ENCODE assay signal across 1 cellular context in the genomic region with DNA sequence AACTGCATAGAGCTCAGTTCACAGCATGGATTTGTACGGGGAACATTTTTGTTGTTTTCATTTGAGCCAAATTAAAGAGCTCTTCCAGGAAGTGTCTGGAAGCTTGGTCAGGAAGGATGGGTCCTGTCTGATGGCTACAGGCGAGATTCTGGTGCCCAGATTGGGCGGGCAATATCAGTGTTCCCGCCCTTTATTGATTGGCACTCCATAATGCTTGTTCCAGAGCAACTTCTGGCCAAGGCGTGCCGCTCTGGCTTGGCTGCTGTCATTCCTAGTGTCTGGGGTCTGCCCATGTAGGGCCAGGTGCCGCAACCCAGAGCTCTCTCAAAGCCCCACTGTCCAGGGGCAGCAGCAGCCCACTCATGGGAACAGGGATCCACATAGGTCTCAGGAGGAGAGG.
TF ChIP-seq lines count a peak whose summit lies in the region.

No MANE protein-coding gene starts in this region.

TF ChIP-seq in IMR-90, 13 proteins besides CTCF, POLR2A, EP300 and RAD21 (continued from another document):
- TF ChIP-seq, protein P1, sequence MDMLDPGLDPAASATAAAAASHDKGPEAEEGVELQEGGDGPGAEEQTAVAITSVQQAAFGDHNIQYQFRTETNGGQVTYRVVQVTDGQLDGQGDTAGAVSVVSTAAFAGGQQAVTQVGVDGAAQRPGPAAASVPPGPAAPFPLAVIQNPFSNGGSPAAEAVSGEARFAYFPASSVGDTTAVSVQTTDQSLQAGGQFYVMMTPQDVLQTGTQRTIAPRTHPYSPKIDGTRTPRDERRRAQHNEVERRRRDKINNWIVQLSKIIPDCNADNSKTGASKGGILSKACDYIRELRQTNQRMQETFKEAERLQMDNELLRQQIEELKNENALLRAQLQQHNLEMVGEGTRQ (IDR thresholded peaks at IDR 0.05; ENCODE audit: low read depth, low read length) = no peak
- TF ChIP-seq NFE2L2 (IDR thresholded peaks at IDR 0.05; ENCODE audit: low read depth, low read length) (no peak), BHLHE40 (IDR thresholded peaks at IDR 0.05; ENCODE audit: low read depth, low read length) (no peak), CEBPB (IDR thresholded peaks at IDR 0.05; ENCODE audit: low read depth, low read length) (no peak), MAFK (IDR thresholded peaks at IDR 0.05; ENCODE audit: low read depth, low read length) (no peak), CHD1 (IDR thresholded peaks at IDR 0.05; ENCODE audit: low read depth, low read length) (no peak), MAZ (IDR thresholded peaks at IDR 0.05; ENCODE audit: borderline replicate concordance, low read depth, low read length) (no peak)
